In the genomic region with DNA sequence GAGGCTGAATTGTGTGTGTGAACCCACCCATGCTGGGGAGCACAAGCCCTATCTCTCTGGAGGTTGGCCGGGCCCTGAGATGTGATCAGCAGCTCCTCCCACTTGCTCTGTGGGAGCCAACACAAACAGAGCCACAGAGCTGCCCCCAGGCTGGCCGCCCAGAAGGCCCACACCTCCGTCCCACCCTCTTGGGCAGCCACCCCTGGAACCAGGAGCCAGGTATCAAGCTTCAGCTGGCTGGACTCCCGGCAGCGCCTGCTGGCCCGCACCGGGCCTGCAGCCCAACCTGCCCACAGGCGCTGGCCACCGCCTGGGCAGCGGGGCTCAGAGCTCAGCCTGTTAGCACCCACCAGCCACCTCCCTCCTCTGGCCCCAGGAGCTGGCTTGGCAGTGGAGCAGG, we compare ENCODE assay signal across 22 cellular contexts.
DNase-seq lines count a peak whose midpoint lies in the region; ATAC-seq and TF ChIP-seq lines count a peak whose summit lies in the region.
"Had no signal": no experiment of that assay in that cellular context is flagged by ENCODE, and none has a peak within 500 bp of the region (broad histone marks: within the 10 kb centered on the region; RNA-seq: fewer than 3 reads in every experiment).

No MANE protein-coding gene starts in this region.

- ATAC-seq in Right ventricle myocardium superior (ENCODE audit: poor library complexity) (peak; percentile 23), HG02981 (IDR thresholded peaks at IDR 0.05; ENCODE audit: unreplicated experiment) (no peak)

- no peak overlapping the region for H3K4me3 ChIP-seq in right atrium auricular region
- no peak overlapping the region for H3K4me3 ChIP-seq in thyroid gland (replicated peaks in 1 of 3)
- H3K4me3 ChIP-seq: BLaER1 treated with 17β-estradiol and CSF1 and Interleukin-3, amounts not matched to agents 10 nM and 100 nM; Peyer's patch; SJSA1 had no signal

- H3K27me3 ChIP-seq in right atrium auricular region (no peaks in the 10 kb centered on the region), thyroid gland (no peaks in the 10 kb centered on the region)
- H3K27me3 ChIP-seq: BLaER1 treated with 17β-estradiol and CSF1 and Interleukin-3, amounts not matched to agents 10 nM and 100 nM; Peyer's patch; SJSA1 had no signal

- DNase-seq in Right ventricle myocardium superior, result no peak
- no peak for DNase-seq in right atrium auricular region (ENCODE audit: low spot score)
- DNase-seq in globus pallidus (ENCODE audit: low spot score), result peak; percentile 43
- peak; percentile 43 for DNase-seq in mesenteric fat pad (ENCODE audit: low spot score)
- peak; percentile 23 to 46 for DNase-seq in thyroid gland
- no peak for DNase-seq in NCI-H146 treated with DMSO at 0.1 percent for 48 hours (lab: John Stamatoyannopoulos, UW; ENCODE audit: unreplicated experiment)
- no peak for DNase-seq in NCI-H187 (lab: John Stamatoyannopoulos, UW)
- DNase-seq: ACHN; CD4-positive, alpha-beta memory T cell; GDM1; HFFc6; NCI-H1105; NCI-H146; NCI-H2081; NCI-H2171; NCI-H526 had no signal

- no peak overlapping the region for H3K27ac ChIP-seq in right atrium auricular region
- H3K27ac ChIP-seq in thyroid gland, result no peak overlapping the region
- H3K27ac ChIP-seq: 22Rv1; BLaER1 treated with 17β-estradiol and CSF1 and Interleukin-3, amounts not matched to agents 10 nM and 100 nM; KMS-11; Peyer's patch; SJSA1 had no signal

- H3K4me1 ChIP-seq in right atrium auricular region (peaks cover 0 to 8% of the 10 kb centered on the region in 2 donors), thyroid gland (no peaks in the 10 kb centered on the region)
- H3K4me1 ChIP-seq: BLaER1 treated with 17β-estradiol and CSF1 and Interleukin-3, amounts not matched to agents 10 nM and 100 nM; Peyer's patch had no signal

- 73 to 76% methylated on average over 2 to 5 of the region's 10 CpGs for WGBS in thyroid gland, 2 donors

- no peak for TF ChIP-seq POLR2A in thyroid gland (IDR thresholded peaks at IDR 0.05)

- intact Hi-C loops in Right ventricle myocardium superior (cut with DNase I), result loop anchor here (10.0 kb wide), 1 partner anchor 719 kb away; no protein-coding TSS in a partner anchor
- intact Hi-C loops in thyroid gland (cut with DNase I), result no loop called here

- H3K9me3 ChIP-seq in right atrium auricular region (no peaks in the 10 kb centered on the region), thyroid gland (no peaks in the 10 kb centered on the region)
- H3K9me3 ChIP-seq: BLaER1 treated with 17β-estradiol and CSF1 and Interleukin-3, amounts not matched to agents 10 nM and 100 nM; Peyer's patch; SJSA1 had no signal

- no peaks in the 10 kb centered on the region for H3K36me3 ChIP-seq in right atrium auricular region
- H3K36me3 ChIP-seq in thyroid gland, result no peaks in the 10 kb centered on the region
- H3K36me3 ChIP-seq: BLaER1 treated with 17β-estradiol and CSF1 and Interleukin-3, amounts not matched to agents 10 nM and 100 nM; Peyer's patch; SJSA1 had no signal

- TF ChIP-seq CTCF in right atrium auricular region (IDR thresholded peaks at IDR 0.05) (no peak), thyroid gland (IDR thresholded peaks at IDR 0.05) (peak in 1 of 6 experiments; percentile 11)

Comparison
In these comparisons a context has a peak if more than half of its experiments do, and no peak if none do; other contexts are left out.
1. DNase-seq: peak in globus pallidus (single experiment), mesenteric fat pad (single experiment) and thyroid gland (2 of 2); none in Right ventricle myocardium superior (single experiment), right atrium auricular region (single experiment), NCI-H146 treated with DMSO at 0.1 percent for 48 hours (single experiment) and NCI-H187 (0 of 2).